Comparison of ENCODE assay signal across 17 cellular contexts in genomic region chr21:27803571-27803970, GRCh38.
"Had no signal": no experiment of that assay in that cellular context is flagged by ENCODE, and none has a peak within 500 bp of the region (broad histone marks: within the 10 kb centered on the region; RNA-seq: fewer than 3 reads in every experiment).

No MANE protein-coding gene starts in this region.

- H3K9me3 ChIP-seq: ovary, psoas muscle, sigmoid colon, spleen, thoracic aorta, tibial nerve, upper lobe of left lung had no signal

- FAIRE-seq: urothelium cell line had no signal

- H3K27ac ChIP-seq: epithelial cell of prostate, ovary, psoas muscle, skin epidermis, spleen, thoracic aorta, tibial nerve, upper lobe of left lung had no signal

- H3K4me1 ChIP-seq: psoas muscle, spleen, tibial nerve, upper lobe of left lung had no signal

- H3K36me3 ChIP-seq: ovary, sigmoid colon, spleen, thoracic aorta, tibial nerve, upper lobe of left lung had no signal

- H3K4me3 ChIP-seq: lung, ovary, psoas muscle, sigmoid colon, skin epidermis, spleen, thoracic aorta, tibial nerve, upper lobe of left lung had no signal

- DNase-seq: effector CD8-positive, alpha-beta T cell; kidney; natural killer cell; ovary; psoas muscle; right cardiac atrium; sigmoid colon; spleen; stimulated activated CD4-positive, alpha-beta T cell treated with anti-CD3 and anti-CD28 coated beads, Interleukin-4, amount 100 ng/mL, for 4 hours had no signal

- H3K27me3 ChIP-seq: dorsolateral prefrontal cortex, ovary, sigmoid colon, spleen, tibial nerve, upper lobe of left lung had no signal
